Comparison of ENCODE assay signal across 1 cellular context in genomic region chr17:81322271-81323082, GRCh38.
TF ChIP-seq lines count a peak whose summit lies in the region.

No MANE protein-coding gene starts in this region.

TF ChIP-seq in HepG2, 621 proteins besides CTCF, POLR2A, EP300 and RAD21 (continued from another document):
- no peak for TF ChIP-seq ZNF800 (CRISPR knock-in tag; IDR thresholded peaks at IDR 0.05)
- no peak for TF ChIP-seq ZNF543 (CRISPR knock-in tag; IDR thresholded peaks at IDR 0.05)
- TF ChIP-seq ZKSCAN5 (CRISPR knock-in tag; IDR thresholded peaks at IDR 0.05), result no peak
- TF ChIP-seq BHLHE40 (IDR thresholded peaks at IDR 0.05; ENCODE audit: low read length), result peak; percentile 34; the same call in 1 of the 2 replicates
- no peak for TF ChIP-seq NFE2L2 (IDR thresholded peaks at IDR 0.05; ENCODE audit: low read length)
- TF ChIP-seq GRHL1 (CRISPR knock-in tag; conservative IDR thresholded peaks at IDR 0.05), result no peak
- no peak for TF ChIP-seq ZNF503 (CRISPR knock-in tag; IDR thresholded peaks at IDR 0.05)
- peak; percentile 88 for TF ChIP-seq NFYC (CRISPR knock-in tag; IDR thresholded peaks at IDR 0.05)
- no peak for TF ChIP-seq PREB (CRISPR knock-in tag; IDR thresholded peaks at IDR 0.05)
- TF ChIP-seq ZNF207 (IDR thresholded peaks at IDR 0.05; ENCODE audit: borderline replicate concordance), result peak; percentile 72; the same call in 1 of the 2 replicates
- TF ChIP-seq AGO2 (optimal IDR thresholded peaks at IDR 0.05; ENCODE audit: low read depth, low read length), result peak; percentile 11
- TF ChIP-seq ZNF746 (CRISPR knock-in tag; IDR thresholded peaks at IDR 0.05), result no peak
- no peak for TF ChIP-seq MAFK (conservative IDR thresholded peaks at IDR 0.05 in 1 of 2, IDR thresholded peaks at IDR 0.05 in 1 of 2; ENCODE audit: low read length in 2 of 2)
- TF ChIP-seq PLSCR1 (CRISPR knock-in tag; IDR thresholded peaks at IDR 0.05; ENCODE audit: borderline replicate concordance), result no peak
- TF ChIP-seq ATF7-NPFF (CRISPR knock-in tag; IDR thresholded peaks at IDR 0.05; ENCODE audit: low read depth), result no peak
- TF ChIP-seq ZNF124 (CRISPR knock-in tag; IDR thresholded peaks at IDR 0.05), result no peak
- TF ChIP-seq GATAD1 (CRISPR knock-in tag; IDR thresholded peaks at IDR 0.05), result 0 out of 2 replicates have a peak, but pooled peaks have one; percentile 32
- no peak for TF ChIP-seq TBX3 (IDR thresholded peaks at IDR 0.05; ENCODE audit: borderline replicate concordance)
- no peak for TF ChIP-seq JUN (CRISPR knock-in tag; IDR thresholded peaks at IDR 0.05)
- no peak for TF ChIP-seq ZFY (CRISPR knock-in tag; IDR thresholded peaks at IDR 0.05)
- no peak for TF ChIP-seq ZNF20 (CRISPR knock-in tag; IDR thresholded peaks at IDR 0.05)
- no peak for TF ChIP-seq SMARCC2 (IDR thresholded peaks at IDR 0.05)
- no peak for TF ChIP-seq ZNF660 (CRISPR knock-in tag; IDR thresholded peaks at IDR 0.05; ENCODE audit: borderline replicate concordance, low read depth)
- TF ChIP-seq PCBP1 (IDR thresholded peaks at IDR 0.05; ENCODE audit: borderline replicate concordance, low read depth, low read length), result 0 out of 2 replicates have a peak, but pooled peaks have one; percentile 29
- no peak for TF ChIP-seq LRRFIP1 (CRISPR knock-in tag; conservative IDR thresholded peaks at IDR 0.05)
- no peak for TF ChIP-seq PPARG (CRISPR knock-in tag; conservative IDR thresholded peaks at IDR 0.05)
- 0 out of 2 replicates have a peak, but pooled peaks have one; percentile 35 for TF ChIP-seq NR2C2 (CRISPR knock-in tag; IDR thresholded peaks at IDR 0.05; ENCODE audit: borderline replicate concordance)
- peak; percentile 94 for TF ChIP-seq RAD51 (IDR thresholded peaks at IDR 0.05; ENCODE audit: borderline replicate concordance)
- no peak for TF ChIP-seq ZFP1 (CRISPR knock-in tag; IDR thresholded peaks at IDR 0.05)
- TF ChIP-seq CEBPZ (IDR thresholded peaks at IDR 0.05; ENCODE audit: low read length), result no peak
- no peak for TF ChIP-seq TRIM24 (CRISPR knock-in tag; IDR thresholded peaks at IDR 0.05)
- no peak for TF ChIP-seq ZNF781 (CRISPR knock-in tag; IDR thresholded peaks at IDR 0.05; ENCODE audit: borderline replicate concordance, not compliant biosample characterization)
- no peak for TF ChIP-seq ZNF598 (CRISPR knock-in tag; IDR thresholded peaks at IDR 0.05; ENCODE audit: borderline replicate concordance)
- TF ChIP-seq TFE3 (CRISPR knock-in tag; IDR thresholded peaks at IDR 0.05), result 0 out of 2 replicates have a peak, but pooled peaks have one; percentile 50
- no peak for TF ChIP-seq GFI1 (CRISPR knock-in tag; IDR thresholded peaks at IDR 0.05; ENCODE audit: borderline replicate concordance)
